In genomic region chr22:19986410-19987341, GRCh38 we compare ENCODE assay signal across 8 cellular contexts. TPM values are rescaled to one million over a fixed set of nuclear protein-coding genes. Genes with fewer than 3 reads are reported as not detected.
A peak's percentile ranks its signal among the peaks of the same experiment; 100 is the strongest.
DNase-seq lines count a peak whose midpoint lies in the region; ATAC-seq and TF ChIP-seq lines count a peak whose summit lies in the region.

No MANE protein-coding gene starts in this region.

- peak overlapping the region; percentile 50 for H3K27ac ChIP-seq in mesodermal cell (ENCODE audit: low read depth, low read length, severe bottlenecking)

- no peaks in the 10 kb centered on the region for H3K9me3 ChIP-seq in mesodermal cell (ENCODE audit: control insufficient read depth, low read length)

- H3K27ac Mint-ChIP-seq in endothelial cell (ENCODE audit: unreplicated experiment), result peak overlapping the region; percentile 52

- H3K4me1 ChIP-seq in mesodermal cell (ENCODE audit: control insufficient read depth, insufficient read depth, low read length, poor library complexity, severe bottlenecking), result peaks cover 19% of the 10 kb centered on the region

- no peak for TF ChIP-seq CTCF in endothelial cell (IDR thresholded peaks at IDR 0.05; ENCODE audit: unreplicated experiment)

- H3K4me3 Mint-ChIP-seq in endothelial cell (ENCODE audit: unreplicated experiment), result peak overlapping the region; percentile 77

- peak overlapping the region; percentile 58 for H3K4me3 ChIP-seq in mesodermal cell (ENCODE audit: extremely low read depth, insufficient read depth, low read length, poor library complexity, severe bottlenecking)

- no peaks in the 10 kb centered on the region for H3K9me3 Mint-ChIP-seq in endothelial cell (ENCODE audit: unreplicated experiment)

- DNase-seq in COLO829 (ENCODE audit: low spot score), result peak; percentile 90
- DNase-seq in NCI-H82 treated with DMSO at 0.1 percent for 48 hours (lab: John Stamatoyannopoulos, UW; ENCODE audit: unreplicated experiment), result peak; percentile 16
- DNase-seq in activated CD8-positive, alpha-beta memory T cell treated with anti-CD3 and anti-CD28 coated beads, Interleukin-2, amount 50 U/mL, for 48 hours, result peak; percentile 88
- peak; percentile 84 for DNase-seq in endothelial cell (ENCODE audit: low spot score)
- peak; percentile 37 for DNase-seq in stimulated activated CD8-positive, alpha-beta memory T cell treated with anti-CD3 and anti-CD28 coated beads, Interleukin-15, amount 100 ng/mL, for 24 hours (ENCODE audit: low read depth)
- no peak for DNase-seq in NCI-H1694 (lab: John Stamatoyannopoulos, UW)

- peak; percentile 58 for ATAC-seq in HG02642 (IDR thresholded peaks at IDR 0.05; ENCODE audit: poor library complexity, unreplicated experiment)

- 1 to 2% methylated on average over 44 to 53 of the region's 76 CpGs for WGBS in mesodermal cell (ENCODE audit: insufficient coverage in 2 of 2), 2 experiments

- peaks cover 11% of the 10 kb centered on the region for H3K27me3 Mint-ChIP-seq in endothelial cell (ENCODE audit: unreplicated experiment)

- H3K4me1 Mint-ChIP-seq in endothelial cell (ENCODE audit: unreplicated experiment), result no peaks in the 10 kb centered on the region

- no peaks in the 10 kb centered on the region for H3K36me3 Mint-ChIP-seq in endothelial cell (ENCODE audit: low read depth, unreplicated experiment)

- H3K36me3 ChIP-seq in mesodermal cell (ENCODE audit: control insufficient read depth, insufficient read depth, low read length), result no peaks in the 10 kb centered on the region

RNA-seq across cellular contexts. Expression of gene ARVCF, which starts 29.9 kb away (rescaled TPM):
- 67.3 TPM for total RNA-seq in endothelial cell (ENCODE audit: unreplicated experiment)
- polyA plus RNA-seq in mesodermal cell (2013, experiment 1 of 2), result 22.2 TPM
- 14.4 TPM for polyA plus RNA-seq in mesodermal cell (2013, experiment 2 of 2)

RNA-seq across cellular contexts. Expression of gene TANGO2, which starts 34.2 kb away (rescaled TPM):
- 15.3 TPM for total RNA-seq in endothelial cell (ENCODE audit: unreplicated experiment)
- polyA plus RNA-seq in mesodermal cell (2013, experiment 1 of 2), result 14.7 TPM
- polyA plus RNA-seq in mesodermal cell (2013, experiment 2 of 2), result 9.2 TPM

RNA-seq across cellular contexts. Expression of gene TXNRD2, which starts 45.1 kb away (rescaled TPM):
- total RNA-seq in endothelial cell (ENCODE audit: unreplicated experiment), result 23.0 TPM
- polyA plus RNA-seq in mesodermal cell (2013, experiment 1 of 2), result 10.9 TPM
- 9.3 TPM for polyA plus RNA-seq in mesodermal cell (2013, experiment 2 of 2)

RNA-seq across cellular contexts. Expression of gene COMT, which starts 45.1 kb away (rescaled TPM):
- total RNA-seq in endothelial cell (ENCODE audit: unreplicated experiment), result 49.0 TPM
- polyA plus RNA-seq in mesodermal cell (2013, experiment 1 of 2), result 94.8 TPM
- polyA plus RNA-seq in mesodermal cell (2013, experiment 2 of 2), result 77.3 TPM
